In genomic region chr5:87412417-87413115, GRCh38 we compare ENCODE assay signal across 1 cellular context.
A peak's percentile ranks its signal among the peaks of the same experiment; 100 is the strongest.
TF ChIP-seq lines count a peak whose summit lies in the region.

TSS of gene CCNH (minus strand) at chr5:87412930. CDS start at chr5:87412794, 136 bp downstream.

TF ChIP-seq in K562, 482 proteins besides CTCF, POLR2A, EP300 and RAD21 (continued from another document and continues in another):
- TF ChIP-seq PRDM10 (IDR thresholded peaks at IDR 0.05; ENCODE audit: partially characterized antibody) (peak; percentile 4), TBL1XR1 (IDR thresholded peaks at IDR 0.05; ENCODE audit: low read length in 2 of 2) (peak; percentile 19 to 57; a peak in 1 of 4 replicates), CGGBP1 (CRISPR knock-in tag; IDR thresholded peaks at IDR 0.05) (no peak), ZBTB9 (CRISPR knock-in tag; IDR thresholded peaks at IDR 0.05) (no peak), ZNF197 (CRISPR knock-in tag; IDR thresholded peaks at IDR 0.05; ENCODE audit: low read depth) (no peak), TSC22D4 (tag; IDR thresholded peaks at IDR 0.05) (no peak), NFRKB (IDR thresholded peaks at IDR 0.05; ENCODE audit: low read depth) (peak; percentile 38), POLR2G (IDR thresholded peaks at IDR 0.05; ENCODE audit: low read depth, low read length) (peak; percentile 90), STAT6 (CRISPR knock-in tag; IDR thresholded peaks at IDR 0.05) (0 out of 2 replicates have a peak, but pooled peaks have one; percentile 23), CREB1 (IDR thresholded peaks at IDR 0.05) (peak; percentile 99), CREB1 (CRISPR knock-in tag; IDR thresholded peaks at IDR 0.05) (peak; percentile 97), TAF9B (IDR thresholded peaks at IDR 0.05; ENCODE audit: partially characterized antibody) (no peak), MYBL2 (IDR thresholded peaks at IDR 0.05; ENCODE audit: low read depth) (peak; percentile 54; the same call in 1 of the 2 replicates), MYBL2 (CRISPR knock-in tag; IDR thresholded peaks at IDR 0.05; ENCODE audit: borderline replicate concordance) (no peak), DDX20 (tag; IDR thresholded peaks at IDR 0.05; ENCODE audit: low read depth) (no peak), PML (IDR thresholded peaks at IDR 0.05; ENCODE audit: low read length) (peak; percentile 75), PYGO2 (tag; IDR thresholded peaks at IDR 0.05) (no peak), NRF1 (conservative IDR thresholded peaks at IDR 0.05 in 1 of 2, IDR thresholded peaks at IDR 0.05 in 1 of 2) (peak; percentile 80 to 83), FIP1L1 (IDR thresholded peaks at IDR 0.05; ENCODE audit: low read depth, low read length, poor library complexity, severe bottlenecking) (no peak), HCFC1 (IDR thresholded peaks at IDR 0.05; ENCODE audit: low read depth, low read length) (peak; percentile 76), ZNF143 (CRISPR knock-in tag; IDR thresholded peaks at IDR 0.05) (no peak), ZBTB43 (CRISPR knock-in tag; IDR thresholded peaks at IDR 0.05) (peak; percentile 40; the same call in 1 of the 2 replicates), GTF3C2 (IDR thresholded peaks at IDR 0.05; ENCODE audit: borderline replicate concordance, extremely low read depth, insufficient read length) (no peak), E2F5 (CRISPR knock-in tag; IDR thresholded peaks at IDR 0.05) (no peak), RBBP5 (IDR thresholded peaks at IDR 0.05; ENCODE audit: borderline replicate concordance, insufficient read depth, low read length, poor library complexity, severe bottlenecking) (peak; percentile 81), TAF7 (tag; IDR thresholded peaks at IDR 0.05) (0 out of 2 replicates have a peak, but pooled peaks have one; percentile 29), TOE1 (IDR thresholded peaks at IDR 0.05; ENCODE audit: borderline replicate concordance) (peak; percentile 77; the same call in 1 of the 2 replicates), TOE1 (CRISPR knock-in tag; IDR thresholded peaks at IDR 0.05; ENCODE audit: borderline replicate concordance, low read depth) (no peak), ARNT (IDR thresholded peaks at IDR 0.05) (no peak), CBX5 (IDR thresholded peaks at IDR 0.05; ENCODE audit: borderline replicate concordance, low read depth) (no peak), SMAD4 (CRISPR knock-in tag; conservative IDR thresholded peaks at IDR 0.05) (peak; percentile 42; the same call in 1 of the 2 replicates), UBTF (IDR thresholded peaks at IDR 0.05; ENCODE audit: borderline replicate concordance in 1 of 2, low read depth in 2 of 2, low read length in 2 of 2) (peak in 1 of 2 experiments; percentile 69; a peak in 1 of 4 replicates), ZNF512 (tag; IDR thresholded peaks at IDR 0.05) (no peak), ZKSCAN3 (CRISPR knock-in tag; IDR thresholded peaks at IDR 0.05) (no peak), BDP1 (IDR thresholded peaks at IDR 0.05; ENCODE audit: insufficient read depth, insufficient read length) (no peak), ZKSCAN1 (IDR thresholded peaks at IDR 0.05; ENCODE audit: low read depth, low read length) (0 out of 2 replicates have a peak, but pooled peaks have one; percentile 15), ZNF444 (CRISPR knock-in tag; IDR thresholded peaks at IDR 0.05) (no peak), MYC (IDR thresholded peaks at IDR 0.05; ENCODE audit: low read depth, low read length) (peak; percentile 49; the same call in 1 of the 2 replicates), MYC (CRISPR knock-in tag; IDR thresholded peaks at IDR 0.05; ENCODE audit: borderline replicate concordance, low read depth) (no peak), ATF3 (IDR thresholded peaks at IDR 0.05) (0 out of 2 replicates have a peak, but pooled peaks have one; percentile 11), ATF3 (CRISPR knock-in tag; conservative IDR thresholded peaks at IDR 0.05) (peak; percentile 37; the same call in 1 of the 2 replicates), CXXC5 (CRISPR knock-in tag; IDR thresholded peaks at IDR 0.05) (peak; percentile 97), CCNT2 (IDR thresholded peaks at IDR 0.05; ENCODE audit: borderline replicate concordance, extremely low read depth, insufficient read length, low read depth, low read length) (no peak), CHD2 (IDR thresholded peaks at IDR 0.05; ENCODE audit: low read depth, low read length) (peak; percentile 94), ZNF583 (CRISPR knock-in tag; IDR thresholded peaks at IDR 0.05) (no peak), FOXM1 (IDR thresholded peaks at IDR 0.05; ENCODE audit: low read depth) (peak; percentile 63; the same call in 1 of the 2 replicates), FOXM1 (CRISPR knock-in tag; IDR thresholded peaks at IDR 0.05; ENCODE audit: low read depth) (no peak), CHCHD3 (CRISPR knock-in tag; IDR thresholded peaks at IDR 0.05) (peak; percentile 69; the same call in 1 of the 2 replicates)
